11 cellular contexts compared by ENCODE assay signal in the genomic region with DNA sequence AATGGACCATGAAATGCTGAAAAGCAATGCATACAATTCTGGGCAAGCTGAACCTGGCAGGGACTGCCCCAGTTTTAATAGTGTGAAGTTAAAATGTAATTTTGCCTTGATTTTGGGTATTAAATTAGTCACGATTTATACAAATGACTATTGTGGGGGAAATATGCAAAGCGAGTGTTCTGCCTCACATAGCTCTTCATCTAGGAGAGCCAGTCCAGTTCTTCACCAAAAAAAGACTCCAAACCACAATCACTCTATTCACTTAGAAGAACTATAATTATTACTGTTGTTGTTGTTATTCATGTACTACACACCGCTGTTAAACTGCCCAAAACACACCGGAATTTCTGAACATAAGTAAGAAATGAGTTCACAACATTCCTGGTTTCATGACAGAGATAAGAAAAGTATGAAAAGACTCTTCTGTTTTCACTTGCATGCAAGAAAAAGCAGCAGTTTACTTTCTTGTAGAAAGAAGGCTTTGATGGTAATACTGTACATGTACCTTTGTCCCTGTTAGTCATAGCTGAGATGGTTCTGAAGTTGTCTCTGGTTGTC.
DNase-seq lines count a peak whose midpoint lies in the region; ATAC-seq and TF ChIP-seq lines count a peak whose summit lies in the region.
"Had no signal": no experiment of that assay in that cellular context is flagged by ENCODE, and none has a peak within 500 bp of the region (broad histone marks: within the 10 kb centered on the region; RNA-seq: fewer than 3 reads in every experiment).

No MANE protein-coding gene starts in this region.

- TF ChIP-seq CTCF in fibroblast of pulmonary artery (IDR thresholded peaks at IDR 0.05; ENCODE audit: low read length, missing control alignments), result no peak

- TF ChIP-seq POLR2A in GM18505 (IDR thresholded peaks at IDR 0.05; ENCODE audit: borderline replicate concordance, extremely low read depth, insufficient read depth, insufficient read length), result no peak

- no peak overlapping the region for H3K4me3 ChIP-seq in fibroblast of pulmonary artery (replicated peaks; ENCODE audit: low read depth, low read length)
- H3K4me3 ChIP-seq: SJSA1 had no signal

- DNase-seq in fibroblast of pulmonary artery (ENCODE audit: low read depth) (peak; percentile 68), cortex of kidney (lab: John Stamatoyannopoulos, UW) (no peak), NCI-H526 (lab: John Stamatoyannopoulos, UW) (no peak), superior temporal gyrus (ENCODE audit: extremely low spot score) (no peak)
- DNase-seq in central memory CD4-positive, alpha-beta T cell, result no peak
- DNase-seq: activated effector memory CD4-positive, alpha-beta T cell treated with Interleukin-2 at 50 U/mL for 16 hours; naive B cell had no signal

- ATAC-seq in GM18505 (IDR thresholded peaks at IDR 0.05; ENCODE audit: unreplicated experiment), result peak; percentile 86
- ATAC-seq in GM19467 (IDR thresholded peaks at IDR 0.05; ENCODE audit: unreplicated experiment), result peak; percentile 81
- peak; percentile 94 for ATAC-seq in HG03064 (IDR thresholded peaks at IDR 0.05; ENCODE audit: low read depth, unreplicated experiment)
